8 cellular contexts compared by ENCODE assay signal in the genomic region with DNA sequence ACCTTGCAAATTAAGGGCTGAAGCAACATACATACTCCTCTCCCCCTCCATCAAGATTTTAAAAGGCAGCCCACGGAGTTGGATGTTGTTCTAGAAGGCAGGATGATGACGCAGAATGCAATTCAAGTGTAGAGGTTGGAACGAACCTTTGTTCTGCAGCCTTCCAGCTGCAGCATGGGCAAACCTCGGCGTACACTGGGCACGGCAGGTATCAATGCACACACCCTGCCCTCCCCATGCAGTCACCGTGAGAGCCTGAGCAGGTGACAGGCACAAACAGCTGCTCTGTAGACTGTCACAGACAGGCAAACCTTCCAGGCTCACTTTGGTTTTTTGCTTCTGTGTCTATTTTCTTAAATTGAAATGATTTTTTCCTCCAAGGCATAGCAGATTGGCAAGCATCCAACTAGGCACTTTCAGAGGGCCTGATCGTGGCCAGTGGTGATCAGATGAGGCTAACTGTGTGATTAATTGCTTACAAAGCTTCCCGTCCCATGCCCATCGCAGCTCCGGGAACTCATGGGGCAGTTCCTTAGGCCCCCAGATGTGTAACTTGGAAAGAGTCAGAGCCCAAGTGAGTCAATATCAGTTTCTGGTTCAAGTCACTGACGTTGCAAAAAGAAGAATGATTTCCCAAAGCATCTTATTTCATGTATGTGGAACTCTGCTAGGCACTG.
DNase-seq lines count a peak whose midpoint lies in the region; ATAC-seq and TF ChIP-seq lines count a peak whose summit lies in the region.

No MANE protein-coding gene starts in this region.

- H3K4me1 ChIP-seq in body of pancreas (peaks cover 64% of the 10 kb centered on the region), muscle layer of colon (ENCODE audit: insufficient read depth, low read length) (no peaks in the 10 kb centered on the region)

- CTCF ChIA-PET in Calu3 (lab: Charles Lee), result no interaction called here

- H3K4me3 Mint-ChIP-seq in Calu3 (ENCODE audit: low read depth, unreplicated experiment), result no peak overlapping the region

- TF ChIP-seq CTCF in body of pancreas (IDR thresholded peaks at IDR 0.05) (no peak), Calu3 (IDR thresholded peaks at IDR 0.05; ENCODE audit: unreplicated experiment) (no peak)

- WGBS in body of pancreas, 2 donors, result 20 to 36% methylated on average over 12 of the region's 12 CpGs

- H3K27ac ChIP-seq in body of pancreas, result peak overlapping the region; percentile 65 to 93 (median 80)
- H3K27ac ChIP-seq in muscle layer of colon (ENCODE audit: low read depth, low read length), result peak overlapping the region; percentile 79

- intact Hi-C loops in body of pancreas (cut with DNase I) (no loop called here), Calu3 (cut with micrococcal nuclease; ENCODE audit: unreplicated experiment) (no loop called here)

- H3K27me3 ChIP-seq in body of pancreas (no peaks in the 10 kb centered on the region), muscle layer of colon (ENCODE audit: control insufficient read depth in 1 of 2, insufficient read depth in 2 of 2, low read length in 2 of 2) (no peaks in the 10 kb centered on the region)

- no peaks in the 10 kb centered on the region for H3K9me3 Mint-ChIP-seq in Calu3 (ENCODE audit: low read depth, unreplicated experiment)

- peak; percentile 90 for ATAC-seq in body of pancreas
- no peak for ATAC-seq in HG02763 (IDR thresholded peaks at IDR 0.05; ENCODE audit: unreplicated experiment)
- ATAC-seq in GM18873 (IDR thresholded peaks at IDR 0.05; ENCODE audit: low FRiP score, unreplicated experiment), result no peak
- no peak for ATAC-seq in HG03196 (IDR thresholded peaks at IDR 0.05; ENCODE audit: unreplicated experiment)

- no peaks in the 10 kb centered on the region for H3K4me1 Mint-ChIP-seq in Calu3 (ENCODE audit: low read depth, unreplicated experiment)

- no peaks in the 10 kb centered on the region for H3K27me3 Mint-ChIP-seq in Calu3 (ENCODE audit: unreplicated experiment)

- H3K9ac ChIP-seq in muscle layer of colon (ENCODE audit: low read length), result no peak overlapping the region

- H3K36me3 ChIP-seq in body of pancreas (replicated peaks in 1 of 2; ENCODE audit: insufficient read depth in 1 of 2, low read depth in 2 of 2) (no peaks in the 10 kb centered on the region), muscle layer of colon (ENCODE audit: insufficient read depth, low read length) (no peaks in the 10 kb centered on the region)

- H3K4me3 ChIP-seq in body of pancreas (no peak overlapping the region), muscle layer of colon (ENCODE audit: low read depth in 1 of 2, low read length in 2 of 2) (peak overlapping the region in 1 of 2 donors; percentile 10)

- H3K36me3 Mint-ChIP-seq in Calu3 (ENCODE audit: insufficient read depth, unreplicated experiment), result no peaks in the 10 kb centered on the region

- no peak overlapping the region for H3K27ac Mint-ChIP-seq in Calu3 (ENCODE audit: unreplicated experiment)

- H3K9me3 ChIP-seq in body of pancreas (no peaks in the 10 kb centered on the region), muscle layer of colon (ENCODE audit: low read length) (no peaks in the 10 kb centered on the region)

- BruUV-seq in Calu3 (replicated peaks; lab: Mats Ljungman, UMichigan), result no TSS peak

- peak in 2 of 3 donors; percentile 46 to 48 for TF ChIP-seq POLR2A in body of pancreas (IDR thresholded peaks at IDR 0.05)

- DNase-seq in EH (ENCODE audit: low read depth) (peak; percentile 71), NCI-H2227 (lab: John Stamatoyannopoulos, UW; ENCODE audit: unreplicated experiment) (peak; percentile 56), body of pancreas (peak; percentile 87 to 93 (median 92)), Calu3 (no peak)
